ENCODE assay signal across 2 cellular contexts in the genomic region with DNA sequence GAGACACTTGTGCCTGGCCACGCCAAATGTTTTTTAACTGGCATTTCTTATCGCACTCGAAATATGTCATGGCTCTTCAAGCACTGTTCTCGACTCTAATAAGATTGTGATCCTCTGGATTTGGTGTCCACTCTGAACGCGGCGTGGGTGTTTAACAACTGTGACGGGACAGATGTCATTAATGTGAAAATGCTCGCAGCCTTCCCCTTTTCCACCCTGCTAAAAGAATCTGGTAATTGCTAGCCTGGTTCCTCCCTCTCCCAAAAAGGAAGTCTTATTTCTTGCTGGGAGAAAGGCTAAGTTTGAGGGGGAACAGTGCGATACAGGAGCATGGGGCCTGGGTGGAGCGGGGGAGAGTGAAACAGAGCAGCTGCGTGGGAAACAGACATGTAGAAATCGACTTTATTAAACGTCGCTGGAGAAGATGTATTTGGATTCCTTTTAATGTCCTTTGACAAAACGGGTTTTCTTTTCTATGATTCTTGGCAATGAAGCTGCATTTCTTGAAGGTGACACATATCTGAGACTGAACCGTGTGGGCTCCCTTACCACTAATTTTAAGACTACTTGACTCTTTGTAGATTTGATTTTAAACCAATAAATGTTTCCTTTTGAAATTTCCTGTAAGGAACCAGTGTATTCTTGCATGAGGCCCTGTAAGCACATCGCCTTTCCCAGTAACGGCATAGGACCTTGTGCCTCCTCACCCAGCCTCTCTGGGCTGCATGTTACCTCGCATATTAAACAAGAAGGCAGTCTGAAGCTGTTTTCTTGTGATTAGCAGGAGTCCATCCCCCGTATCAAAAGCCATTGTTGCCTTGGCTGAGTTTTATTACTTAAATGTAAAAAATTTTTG.
TF ChIP-seq lines count a peak whose summit lies in the region.

No MANE protein-coding gene starts in this region.

TF ChIP-seq in SK-N-SH, 30 proteins besides CTCF, POLR2A, EP300 and RAD21 (continued from another document):
- TF ChIP-seq, protein P1, sequence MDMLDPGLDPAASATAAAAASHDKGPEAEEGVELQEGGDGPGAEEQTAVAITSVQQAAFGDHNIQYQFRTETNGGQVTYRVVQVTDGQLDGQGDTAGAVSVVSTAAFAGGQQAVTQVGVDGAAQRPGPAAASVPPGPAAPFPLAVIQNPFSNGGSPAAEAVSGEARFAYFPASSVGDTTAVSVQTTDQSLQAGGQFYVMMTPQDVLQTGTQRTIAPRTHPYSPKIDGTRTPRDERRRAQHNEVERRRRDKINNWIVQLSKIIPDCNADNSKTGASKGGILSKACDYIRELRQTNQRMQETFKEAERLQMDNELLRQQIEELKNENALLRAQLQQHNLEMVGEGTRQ (IDR thresholded peaks at IDR 0.05; ENCODE audit: borderline replicate concordance, low read depth, low read length) = no peak
- TF ChIP-seq CHD2 (IDR thresholded peaks at IDR 0.05; ENCODE audit: low read length, partially characterized antibody) (no peak), FOXM1 (IDR thresholded peaks at IDR 0.05; ENCODE audit: low read depth) (no peak), TEAD4 (IDR thresholded peaks at IDR 0.05; ENCODE audit: borderline replicate concordance, insufficient read depth) (no peak), EZH2phosphoT487 (IDR thresholded peaks at IDR 0.05; ENCODE audit: borderline replicate concordance, low read depth) (no peak), RXRA (IDR thresholded peaks at IDR 0.05; ENCODE audit: borderline replicate concordance, low read depth) (no peak), NFIC (IDR thresholded peaks at IDR 0.05; ENCODE audit: borderline replicate concordance) (0 out of 2 replicates have a peak, but pooled peaks have one; percentile 9), GABPA (IDR thresholded peaks at IDR 0.05; ENCODE audit: low read depth) (no peak), TCF12 (IDR thresholded peaks at IDR 0.05) (0 out of 2 replicates have a peak, but pooled peaks have one; percentile 5), SIN3A (IDR thresholded peaks at IDR 0.05; ENCODE audit: borderline replicate concordance, low read depth, low read length) (no peak)
- TF ChIP-seq, protein P2, sequence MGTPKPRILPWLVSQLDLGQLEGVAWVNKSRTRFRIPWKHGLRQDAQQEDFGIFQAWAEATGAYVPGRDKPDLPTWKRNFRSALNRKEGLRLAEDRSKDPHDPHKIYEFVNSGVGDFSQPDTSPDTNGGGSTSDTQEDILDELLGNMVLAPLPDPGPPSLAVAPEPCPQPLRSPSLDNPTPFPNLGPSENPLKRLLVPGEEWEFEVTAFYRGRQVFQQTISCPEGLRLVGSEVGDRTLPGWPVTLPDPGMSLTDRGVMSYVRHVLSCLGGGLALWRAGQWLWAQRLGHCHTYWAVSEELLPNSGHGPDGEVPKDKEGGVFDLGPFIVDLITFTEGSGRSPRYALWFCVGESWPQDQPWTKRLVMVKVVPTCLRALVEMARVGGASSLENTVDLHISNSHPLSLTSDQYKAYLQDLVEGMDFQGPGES (IDR thresholded peaks at IDR 0.05; ENCODE audit: low read depth, low read length) = no peak
- TF ChIP-seq, protein P3, sequence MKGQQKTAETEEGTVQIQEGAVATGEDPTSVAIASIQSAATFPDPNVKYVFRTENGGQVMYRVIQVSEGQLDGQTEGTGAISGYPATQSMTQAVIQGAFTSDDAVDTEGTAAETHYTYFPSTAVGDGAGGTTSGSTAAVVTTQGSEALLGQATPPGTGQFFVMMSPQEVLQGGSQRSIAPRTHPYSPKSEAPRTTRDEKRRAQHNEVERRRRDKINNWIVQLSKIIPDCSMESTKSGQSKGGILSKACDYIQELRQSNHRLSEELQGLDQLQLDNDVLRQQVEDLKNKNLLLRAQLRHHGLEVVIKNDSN (IDR thresholded peaks at IDR 0.05; ENCODE audit: borderline replicate concordance, low read depth) = no peak
- TF ChIP-seq, protein P4, sequence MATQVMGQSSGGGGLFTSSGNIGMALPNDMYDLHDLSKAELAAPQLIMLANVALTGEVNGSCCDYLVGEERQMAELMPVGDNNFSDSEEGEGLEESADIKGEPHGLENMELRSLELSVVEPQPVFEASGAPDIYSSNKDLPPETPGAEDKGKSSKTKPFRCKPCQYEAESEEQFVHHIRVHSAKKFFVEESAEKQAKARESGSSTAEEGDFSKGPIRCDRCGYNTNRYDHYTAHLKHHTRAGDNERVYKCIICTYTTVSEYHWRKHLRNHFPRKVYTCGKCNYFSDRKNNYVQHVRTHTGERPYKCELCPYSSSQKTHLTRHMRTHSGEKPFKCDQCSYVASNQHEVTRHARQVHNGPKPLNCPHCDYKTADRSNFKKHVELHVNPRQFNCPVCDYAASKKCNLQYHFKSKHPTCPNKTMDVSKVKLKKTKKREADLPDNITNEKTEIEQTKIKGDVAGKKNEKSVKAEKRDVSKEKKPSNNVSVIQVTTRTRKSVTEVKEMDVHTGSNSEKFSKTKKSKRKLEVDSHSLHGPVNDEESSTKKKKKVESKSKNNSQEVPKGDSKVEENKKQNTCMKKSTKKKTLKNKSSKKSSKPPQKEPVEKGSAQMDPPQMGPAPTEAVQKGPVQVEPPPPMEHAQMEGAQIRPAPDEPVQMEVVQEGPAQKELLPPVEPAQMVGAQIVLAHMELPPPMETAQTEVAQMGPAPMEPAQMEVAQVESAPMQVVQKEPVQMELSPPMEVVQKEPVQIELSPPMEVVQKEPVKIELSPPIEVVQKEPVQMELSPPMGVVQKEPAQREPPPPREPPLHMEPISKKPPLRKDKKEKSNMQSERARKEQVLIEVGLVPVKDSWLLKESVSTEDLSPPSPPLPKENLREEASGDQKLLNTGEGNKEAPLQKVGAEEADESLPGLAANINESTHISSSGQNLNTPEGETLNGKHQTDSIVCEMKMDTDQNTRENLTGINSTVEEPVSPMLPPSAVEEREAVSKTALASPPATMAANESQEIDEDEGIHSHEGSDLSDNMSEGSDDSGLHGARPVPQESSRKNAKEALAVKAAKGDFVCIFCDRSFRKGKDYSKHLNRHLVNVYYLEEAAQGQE (IDR thresholded peaks at IDR 0.05; ENCODE audit: low read depth, low read length) = no peak

TF ChIP-seq in SK-N-SH treated with all-trans-retinoic acid at 6 μM for 48 hours, 23 proteins besides CTCF, POLR2A, EP300 and RAD21 (continued from another document):
- TF ChIP-seq, protein P5, sequence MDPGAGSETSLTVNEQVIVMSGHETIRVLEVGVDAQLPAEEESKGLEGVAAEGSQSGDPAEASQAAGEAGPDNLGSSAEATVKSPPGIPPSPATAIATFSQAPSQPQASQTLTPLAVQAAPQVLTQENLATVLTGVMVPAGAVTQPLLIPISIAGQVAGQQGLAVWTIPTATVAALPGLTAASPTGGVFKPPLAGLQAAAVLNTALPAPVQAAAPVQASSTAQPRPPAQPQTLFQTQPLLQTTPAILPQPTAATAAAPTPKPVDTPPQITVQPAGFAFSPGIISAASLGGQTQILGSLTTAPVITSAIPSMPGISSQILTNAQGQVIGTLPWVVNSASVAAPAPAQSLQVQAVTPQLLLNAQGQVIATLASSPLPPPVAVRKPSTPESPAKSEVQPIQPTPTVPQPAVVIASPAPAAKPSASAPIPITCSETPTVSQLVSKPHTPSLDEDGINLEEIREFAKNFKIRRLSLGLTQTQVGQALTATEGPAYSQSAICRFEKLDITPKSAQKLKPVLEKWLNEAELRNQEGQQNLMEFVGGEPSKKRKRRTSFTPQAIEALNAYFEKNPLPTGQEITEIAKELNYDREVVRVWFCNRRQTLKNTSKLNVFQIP (CRISPR knock-in tag; IDR thresholded peaks at IDR 0.05; ENCODE audit: borderline replicate concordance, low read depth) = no peak
- TF ChIP-seq RARB (CRISPR knock-in tag; IDR thresholded peaks at IDR 0.05) = no peak
- TF ChIP-seq SNAI2 (CRISPR knock-in tag; IDR thresholded peaks at IDR 0.05) = no peak
- TF ChIP-seq, protein P6, sequence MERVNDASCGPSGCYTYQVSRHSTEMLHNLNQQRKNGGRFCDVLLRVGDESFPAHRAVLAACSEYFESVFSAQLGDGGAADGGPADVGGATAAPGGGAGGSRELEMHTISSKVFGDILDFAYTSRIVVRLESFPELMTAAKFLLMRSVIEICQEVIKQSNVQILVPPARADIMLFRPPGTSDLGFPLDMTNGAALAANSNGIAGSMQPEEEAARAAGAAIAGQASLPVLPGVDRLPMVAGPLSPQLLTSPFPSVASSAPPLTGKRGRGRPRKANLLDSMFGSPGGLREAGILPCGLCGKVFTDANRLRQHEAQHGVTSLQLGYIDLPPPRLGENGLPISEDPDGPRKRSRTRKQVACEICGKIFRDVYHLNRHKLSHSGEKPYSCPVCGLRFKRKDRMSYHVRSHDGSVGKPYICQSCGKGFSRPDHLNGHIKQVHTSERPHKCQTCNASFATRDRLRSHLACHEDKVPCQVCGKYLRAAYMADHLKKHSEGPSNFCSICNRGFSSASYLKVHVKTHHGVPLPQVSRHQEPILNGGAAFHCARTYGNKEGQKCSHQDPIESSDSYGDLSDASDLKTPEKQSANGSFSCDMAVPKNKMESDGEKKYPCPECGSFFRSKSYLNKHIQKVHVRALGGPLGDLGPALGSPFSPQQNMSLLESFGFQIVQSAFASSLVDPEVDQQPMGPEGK (CRISPR knock-in tag; IDR thresholded peaks at IDR 0.05; ENCODE audit: borderline replicate concordance) = no peak
- no peak for TF ChIP-seq OSR1 (CRISPR knock-in tag; IDR thresholded peaks at IDR 0.05)
- TF ChIP-seq, protein P7, sequence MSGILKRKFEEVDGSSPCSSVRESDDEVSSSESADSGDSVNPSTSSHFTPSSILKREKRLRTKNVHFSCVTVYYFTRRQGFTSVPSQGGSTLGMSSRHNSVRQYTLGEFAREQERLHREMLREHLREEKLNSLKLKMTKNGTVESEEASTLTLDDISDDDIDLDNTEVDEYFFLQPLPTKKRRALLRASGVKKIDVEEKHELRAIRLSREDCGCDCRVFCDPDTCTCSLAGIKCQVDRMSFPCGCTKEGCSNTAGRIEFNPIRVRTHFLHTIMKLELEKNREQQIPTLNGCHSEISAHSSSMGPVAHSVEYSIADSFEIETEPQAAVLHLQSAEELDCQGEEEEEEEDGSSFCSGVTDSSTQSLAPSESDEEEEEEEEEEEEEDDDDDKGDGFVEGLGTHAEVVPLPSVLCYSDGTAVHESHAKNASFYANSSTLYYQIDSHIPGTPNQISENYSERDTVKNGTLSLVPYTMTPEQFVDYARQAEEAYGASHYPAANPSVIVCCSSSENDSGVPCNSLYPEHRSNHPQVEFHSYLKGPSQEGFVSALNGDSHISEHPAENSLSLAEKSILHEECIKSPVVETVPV (CRISPR knock-in tag; IDR thresholded peaks at IDR 0.05) = no peak
- TF ChIP-seq ZC3H10 (CRISPR knock-in tag; IDR thresholded peaks at IDR 0.05) = no peak
- TF ChIP-seq ISL1 (CRISPR knock-in tag; IDR thresholded peaks at IDR 0.05) = no peak
- no peak for TF ChIP-seq ARNTL (CRISPR knock-in tag; IDR thresholded peaks at IDR 0.05; ENCODE audit: borderline replicate concordance, low read depth)
- no peak for TF ChIP-seq ZNF8 (CRISPR knock-in tag; IDR thresholded peaks at IDR 0.05)
- TF ChIP-seq, protein P8, sequence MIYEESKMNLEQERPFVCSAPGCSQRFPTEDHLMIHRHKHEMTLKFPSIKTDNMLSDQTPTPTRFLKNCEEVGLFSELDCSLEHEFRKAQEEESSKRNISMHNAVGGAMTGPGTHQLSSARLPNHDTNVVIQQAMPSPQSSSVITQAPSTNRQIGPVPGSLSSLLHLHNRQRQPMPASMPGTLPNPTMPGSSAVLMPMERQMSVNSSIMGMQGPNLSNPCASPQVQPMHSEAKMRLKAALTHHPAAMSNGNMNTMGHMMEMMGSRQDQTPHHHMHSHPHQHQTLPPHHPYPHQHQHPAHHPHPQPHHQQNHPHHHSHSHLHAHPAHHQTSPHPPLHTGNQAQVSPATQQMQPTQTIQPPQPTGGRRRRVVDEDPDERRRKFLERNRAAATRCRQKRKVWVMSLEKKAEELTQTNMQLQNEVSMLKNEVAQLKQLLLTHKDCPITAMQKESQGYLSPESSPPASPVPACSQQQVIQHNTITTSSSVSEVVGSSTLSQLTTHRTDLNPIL (CRISPR knock-in tag; IDR thresholded peaks at IDR 0.05; ENCODE audit: low read depth) = no peak
